ENCODE assay signal across 8 cellular contexts in the genomic region with DNA sequence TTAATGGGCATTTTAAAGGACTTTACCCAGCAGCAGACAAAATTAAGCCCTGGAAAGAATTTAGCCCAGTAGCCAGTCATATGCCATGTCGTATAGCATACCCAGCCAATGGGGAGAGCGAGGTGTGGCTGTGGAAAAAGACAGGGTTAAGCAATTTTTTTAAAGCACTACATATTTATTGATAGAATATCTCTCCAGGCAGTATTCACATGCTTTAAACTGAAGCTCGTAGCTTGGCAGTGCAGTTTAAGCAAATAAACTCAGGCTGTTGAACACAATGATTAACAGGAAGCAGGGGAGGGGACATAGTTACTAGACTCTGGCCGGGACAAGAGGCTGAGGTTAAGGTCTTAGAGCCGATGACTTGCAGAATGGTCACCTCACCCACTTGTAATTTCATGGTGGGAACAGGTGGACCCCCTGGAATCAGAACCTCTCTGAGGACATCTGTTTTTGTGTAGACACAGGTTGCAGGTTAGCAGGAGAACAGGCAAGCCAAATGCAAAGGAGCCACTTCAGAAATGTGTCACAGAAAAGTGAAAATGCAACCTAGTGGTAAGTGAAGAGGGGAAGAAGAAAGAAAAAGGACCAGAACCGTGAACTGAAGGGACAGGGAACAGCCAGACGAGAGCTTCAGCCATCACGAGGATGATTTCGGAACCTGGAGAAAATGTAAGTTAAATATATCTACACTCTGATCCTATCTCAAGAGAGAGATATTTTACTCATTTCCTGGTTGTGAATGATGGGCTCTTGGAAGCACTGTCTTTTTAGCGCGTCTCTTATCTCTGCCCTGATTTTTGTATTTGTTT. TPM values are rescaled to one million over a fixed set of nuclear protein-coding genes. Genes with fewer than 3 reads are reported as not detected.
A peak's percentile ranks its signal among the peaks of the same experiment; 100 is the strongest.
DNase-seq lines count a peak whose midpoint lies in the region; ATAC-seq, FAIRE-seq and TF ChIP-seq lines count a peak whose summit lies in the region.

No MANE protein-coding gene starts in this region.

- TF ChIP-seq CTCF in OCI-LY3 (IDR thresholded peaks at IDR 0.05; ENCODE audit: low read depth, low read length) (no peak), K562 (IDR thresholded peaks at IDR 0.05 in 2 of 3, conservative IDR thresholded peaks at IDR 0.05 in 1 of 3; ENCODE audit: insufficient read depth in 2 of 3, low read depth in 1 of 3, low read length in 3 of 3) (no peak), lower lobe of right lung (IDR thresholded peaks at IDR 0.05) (no peak), uterus (IDR thresholded peaks at IDR 0.05) (no peak)

- H2AFZ ChIP-seq in OCI-LY3 (ENCODE audit: low read depth, low read length) (peak overlapping the region; percentile 38; the same call in 1 of the 2 replicates), K562 (ENCODE audit: low read depth, low read length) (peak overlapping the region; percentile 62)

- CTCF ChIA-PET in K562 (lab: Yijun Ruan, JAX; ENCODE audit: low intra/inter-chr PET ratio) = no interaction called here

- no peak for FAIRE-seq in K562 (lab: Jason Lieb, UNC)

- H3K27me3 ChIP-seq in OCI-LY3 (ENCODE audit: low read depth, low read length) = no peaks in the 10 kb centered on the region
- no peaks in the 10 kb centered on the region for H3K27me3 ChIP-seq in K562 (ENCODE audit: control insufficient read depth in 2 of 2, insufficient read depth in 2 of 2, low read length in 2 of 2)
- H3K27me3 ChIP-seq in lower lobe of right lung (ENCODE audit: low read depth) = no peaks in the 10 kb centered on the region
- H3K27me3 ChIP-seq in uterus = no peaks in the 10 kb centered on the region

- peaks cover 47% of the 10 kb centered on the region for H3K79me2 ChIP-seq in OCI-LY3 (ENCODE audit: low read length)
- no peaks in the 10 kb centered on the region for H3K79me2 ChIP-seq in K562 (ENCODE audit: control insufficient read depth, insufficient read depth, low read length)

- H4K20me1 ChIP-seq in OCI-LY3 (ENCODE audit: insufficient read depth, low read length) = no peaks in the 10 kb centered on the region
- H4K20me1 ChIP-seq in K562 (replicated peaks; ENCODE audit: control insufficient read depth, insufficient read depth, low read length) = no peaks in the 10 kb centered on the region

- H3K9me1 ChIP-seq in K562 (ENCODE audit: control insufficient read depth, insufficient read depth, low read length) = no peaks in the 10 kb centered on the region

- in situ Hi-C loops in K562 (cut with MboI) = no loop called here

- POLR2A ChIA-PET in K562 (lab: Yijun Ruan, JAX) = interaction anchor here (0.6 to 0.9 kb wide), 2 partner anchors 166 to 323 kb away, joined by 3 to 4 read pairs; a partner anchor contains a TSS

- 29% methylated on average over 11 of the region's 11 CpGs for WGBS in K562 (ENCODE audit: insufficient coverage, low coverage, missing lambda C conversion rate)

- H3K4me1 ChIP-seq in OCI-LY3 (ENCODE audit: low read length) (peaks cover 33% of the 10 kb centered on the region), K562 (replicated peaks in 1 of 2; ENCODE audit: control insufficient read depth in 2 of 2, insufficient read depth in 2 of 2, low read length in 2 of 2) (peaks cover 0 to 6% of the 10 kb centered on the region in 2 experiments; a peak in 2 of 5 replicates), lower lobe of right lung (peaks cover 46% of the 10 kb centered on the region), uterus (no peaks in the 10 kb centered on the region)

- TF ChIP-seq RAD21 in K562 (CRISPR knock-in tag; conservative IDR thresholded peaks at IDR 0.05 in 1 of 2, IDR thresholded peaks at IDR 0.05 in 1 of 2) = no peak

- DNase-seq in CD1c-positive myeloid dendritic cell (ENCODE audit: extremely low spot score) (peak; percentile 36), K562 (ENCODE audit: extremely low read depth in 1 of 4, low spot score in 3 of 4) (no peak), lower lobe of right lung (no peak), uterus (no peak), cerebellum (ENCODE audit: low spot score) (no peak)

- peaks cover 2% of the 10 kb centered on the region for H3K36me3 ChIP-seq in OCI-LY3 (replicated peaks; ENCODE audit: low read depth, low read length)
- no peaks in the 10 kb centered on the region for H3K36me3 ChIP-seq in K562 (ENCODE audit: control insufficient read depth, insufficient read depth, low read length)
- no peaks in the 10 kb centered on the region for H3K36me3 ChIP-seq in lower lobe of right lung
- no peaks in the 10 kb centered on the region for H3K36me3 ChIP-seq in uterus

- intact Hi-C loops in K562 (cut with micrococcal nuclease) (no loop called here), lower lobe of right lung (cut with DNase I) (no loop called here), uterus (cut with DNase I; ENCODE audit: low total_unique reads) (no loop called here)

- TF ChIP-seq POLR2A in K562 (conservative IDR thresholded peaks at IDR 0.05) = no peak
- peak; percentile 33 to 42 for TF ChIP-seq POLR2A in uterus (IDR thresholded peaks at IDR 0.05)

- H3K4me2 ChIP-seq in OCI-LY3 (ENCODE audit: low read length) (peak overlapping the region; percentile 92), K562 (ENCODE audit: insufficient read depth, low read length) (no peak overlapping the region)

- BruUV-seq in K562 (replicated peaks; lab: Mats Ljungman, UMichigan) = no TSS peak

- peak; percentile 67 for ATAC-seq in GM19025 (IDR thresholded peaks at IDR 0.05; ENCODE audit: low read depth, unreplicated experiment)
- peak; percentile 56 for ATAC-seq in HG03097 (IDR thresholded peaks at IDR 0.05; ENCODE audit: low FRiP score, unreplicated experiment)
- peak; percentile 46; the same call in 2 of the 3 replicates for ATAC-seq in K562
- peak; percentile 91 to 92 for ATAC-seq in lower lobe of right lung

- no peak for TF ChIP-seq EP300 in K562 (IDR thresholded peaks at IDR 0.05; ENCODE audit: low read length)

- H3K27ac ChIP-seq in OCI-LY3 (ENCODE audit: low read length) = peak overlapping the region; percentile 100
- H3K27ac ChIP-seq in K562 (ENCODE audit: extremely low read depth, low read depth, low read length) = no peak overlapping the region
- peak overlapping the region; percentile 86 for H3K27ac ChIP-seq in lower lobe of right lung
- peak overlapping the region; percentile 24 to 61 for H3K27ac ChIP-seq in uterus

- H3K4me3 ChIP-seq in OCI-LY3 (ENCODE audit: low read length) (peak overlapping the region; percentile 83), K562 (no peak overlapping the region), lower lobe of right lung (peak overlapping the region; percentile 55), uterus (peak overlapping the region; percentile 16 to 23)

- H3K9ac ChIP-seq in OCI-LY3 (ENCODE audit: low read length) (peak overlapping the region; percentile 83), K562 (ENCODE audit: insufficient read depth in 1 of 2, low read depth in 2 of 2, low read length in 2 of 2) (no peak overlapping the region)

- H3K9me3 ChIP-seq in OCI-LY3 (ENCODE audit: insufficient read depth, low read length) (no peaks in the 10 kb centered on the region), K562 (replicated peaks; ENCODE audit: control insufficient read depth, insufficient read depth, low read depth, low read length) (no peaks in the 10 kb centered on the region), lower lobe of right lung (no peaks in the 10 kb centered on the region), uterus (no peaks in the 10 kb centered on the region)

TF ChIP-seq in K562, 482 proteins besides CTCF, POLR2A, EP300 and RAD21 (continues in another document):
- TF ChIP-seq NR1H2 (CRISPR knock-in tag; IDR thresholded peaks at IDR 0.05) = no peak
- TF ChIP-seq ERF (CRISPR knock-in tag; IDR thresholded peaks at IDR 0.05) = no peak
- TF ChIP-seq NCOA2 (IDR thresholded peaks at IDR 0.05; ENCODE audit: partially characterized antibody in 2 of 2) = no peak
- TF ChIP-seq NFE2 (IDR thresholded peaks at IDR 0.05; ENCODE audit: low read depth) = peak; percentile 60; the same call in 1 of the 2 replicates

RNA-seq across cellular contexts. Expression of a gene that starts 7.2 kb away (rescaled TPM):
- 8.1 and 18.1 TPM in 2 replicates for total RNA-seq in K562 (2011; cell fraction: chromatin; rRNA removed; ENCODE audit: low replicate concordance)
- 3.3 and 3.9 TPM in 2 replicates for total RNA-seq in K562 (2011; cell fraction: nucleolus; rRNA removed)
- 3.7 and 5.9 TPM in 2 replicates for total RNA-seq in K562 (2011; cell fraction: nucleoplasm; rRNA removed)
- total RNA-seq in K562 (2014; rRNA removed) (1.0 and 1.3 TPM in 2 replicates), K562 (2014; rRNA removed; fragmentation: Illumina TruSeq; extraction: Trizol) (2.0 and 2.2 TPM in 2 replicates), K562 (2015; rRNA removed; fragmentation: Illumina TruSeq; extraction: Trizol) (1.7 and 2.6 TPM in 2 replicates), K562 (2021) (1.3 and 1.8 TPM in 2 replicates), lower lobe of right lung (32.2 TPM), uterus (10 to 100 TPM in 2 of 4 donors, 1 to 10 TPM in 2; 7.8 to 16.2 (median 10.9) TPM), cerebellum (58.3 TPM)
- polyA plus RNA-seq in K562 (2011; rRNA removed) (0.54 and 0.78 TPM in 2 replicates), K562 (2014; fragmentation: Illumina TruSeq; extraction: Trizol) (1.4 and 1.6 TPM in 2 replicates), K562 (2014; fragmentation: Nextera tagmentation; extraction: Ambion mirVana) (1 to 10 TPM; 1.1 to 1.4 TPM), K562 (2014; rRNA removed) (1.4 and 1.9 TPM in 2 replicates)
- 0.07 and 0.24 TPM in 2 replicates for polyA plus RNA-seq in K562 (2011; cell fraction: cytosol; rRNA removed)
- polyA plus RNA-seq in K562 (2011; cell fraction: nucleus; rRNA removed) = 0.52 and 0.68 TPM in 2 replicates
- 1.6 and 1.7 TPM in 2 replicates for polyA plus RNA-seq in K562 (2012)
- polyA minus RNA-seq in K562 (2011; rRNA and poly(A)+ RNA removed) = 1.2 and 1.6 TPM in 2 replicates
- not detected in 2 replicates for polyA minus RNA-seq in K562 (2011; cell fraction: cytosol; rRNA and poly(A)+ RNA removed)
- 0.67 and 0.81 TPM in 2 replicates for polyA minus RNA-seq in K562 (2011; cell fraction: nucleus; rRNA and poly(A)+ RNA removed)
